13 cellular contexts compared by ENCODE assay signal in genomic region chr1:66214901-66215300, GRCh38.
DNase-seq lines count a peak whose midpoint lies in the region; ATAC-seq and TF ChIP-seq lines count a peak whose summit lies in the region.
"Had no signal": no experiment of that assay in that cellular context is flagged by ENCODE, and none has a peak within 500 bp of the region (broad histone marks: within the 10 kb centered on the region; RNA-seq: fewer than 3 reads in every experiment).

No MANE protein-coding gene starts in this region.

- H3K27me3 Mint-ChIP-seq in activated CD4-positive, alpha-beta memory T cell treated with anti-CD3 and anti-CD28 coated beads for 36 hours: no peaks in the 10 kb centered on the region
- H3K27me3 Mint-ChIP-seq in activated CD4-positive, alpha-beta memory T cell treated with anti-CD3 and anti-CD28 coated beads, Interleukin-2, amount 10 ng/mL, durations not matched to agents 7 days and 5 days: no peaks in the 10 kb centered on the region

- no peak overlapping the region for H3K27ac Mint-ChIP-seq in activated CD4-positive, alpha-beta memory T cell treated with anti-CD3 and anti-CD28 coated beads for 36 hours
- no peak overlapping the region for H3K27ac Mint-ChIP-seq in activated CD4-positive, alpha-beta memory T cell treated with anti-CD3 and anti-CD28 coated beads, Interleukin-2, amount 10 ng/mL, durations not matched to agents 7 days and 5 days
- H3K27ac Mint-ChIP-seq: IgD-negative memory B cell had no signal

- no peak overlapping the region for H3K4me3 Mint-ChIP-seq in activated CD4-positive, alpha-beta memory T cell treated with anti-CD3 and anti-CD28 coated beads for 36 hours
- no peak overlapping the region for H3K4me3 Mint-ChIP-seq in activated CD4-positive, alpha-beta memory T cell treated with anti-CD3 and anti-CD28 coated beads, Interleukin-2, amount 10 ng/mL, durations not matched to agents 7 days and 5 days
- H3K4me3 Mint-ChIP-seq: IgD-negative memory B cell had no signal

- POLR2A ChIA-PET in activated CD4-positive, alpha-beta memory T cell treated with anti-CD3 and anti-CD28 coated beads for 36 hours (lab: Charles Lee): no interaction called here
- POLR2A ChIA-PET in activated CD4-positive, alpha-beta memory T cell treated with anti-CD3 and anti-CD28 coated beads, Interleukin-2, amount 10 ng/mL, durations not matched to agents 7 days and 5 days (lab: Charles Lee): no interaction called here

- H3K4me3 ChIP-seq in fibroblast of pulmonary artery (replicated peaks; ENCODE audit: low read depth, low read length): no peak overlapping the region
- no peak overlapping the region for H3K4me3 ChIP-seq in gastroesophageal sphincter
- H3K4me3 ChIP-seq in suprapubic skin: no peak overlapping the region
- H3K4me3 ChIP-seq: colonic mucosa, ovary had no signal

- H3K4me1 Mint-ChIP-seq in activated CD4-positive, alpha-beta memory T cell treated with anti-CD3 and anti-CD28 coated beads for 36 hours (ENCODE audit: low read depth): peaks cover 10% of the 10 kb centered on the region
- peaks cover 10% of the 10 kb centered on the region for H3K4me1 Mint-ChIP-seq in activated CD4-positive, alpha-beta memory T cell treated with anti-CD3 and anti-CD28 coated beads, Interleukin-2, amount 10 ng/mL, durations not matched to agents 7 days and 5 days
- H3K4me1 Mint-ChIP-seq: IgD-negative memory B cell had no signal

- DNase-seq in activated CD4-positive, alpha-beta memory T cell treated with anti-CD3 and anti-CD28 coated beads for 36 hours: peak; percentile 33
- DNase-seq in activated CD4-positive, alpha-beta memory T cell treated with anti-CD3 and anti-CD28 coated beads, Interleukin-2, amount 10 ng/mL, durations not matched to agents 7 days and 5 days: no peak
- DNase-seq in NCI-H2029 (lab: John Stamatoyannopoulos, UW) (peak; percentile 40), fibroblast of pulmonary artery (ENCODE audit: low read depth) (peak; percentile 27), suprapubic skin (ENCODE audit: low spot score in 2 of 2) (no peak), left colon (no peak)
- DNase-seq: colonic mucosa, NCI-H774, ovary had no signal

- ATAC-seq in GM21515 (IDR thresholded peaks at IDR 0.05; ENCODE audit: unreplicated experiment) (peak; percentile 57), gastroesophageal sphincter (no peak), left colon (no peak)

- H3K27ac ChIP-seq in gastroesophageal sphincter: no peak overlapping the region
- no peak overlapping the region for H3K27ac ChIP-seq in suprapubic skin
- H3K27ac ChIP-seq: colonic mucosa, ovary, VCaP had no signal

- no peak for TF ChIP-seq POLR2A in gastroesophageal sphincter (IDR thresholded peaks at IDR 0.05)
- no peak for TF ChIP-seq POLR2A in suprapubic skin (IDR thresholded peaks at IDR 0.05)

- H3K9me3 Mint-ChIP-seq in activated CD4-positive, alpha-beta memory T cell treated with anti-CD3 and anti-CD28 coated beads for 36 hours: no peaks in the 10 kb centered on the region
- no peaks in the 10 kb centered on the region for H3K9me3 Mint-ChIP-seq in activated CD4-positive, alpha-beta memory T cell treated with anti-CD3 and anti-CD28 coated beads, Interleukin-2, amount 10 ng/mL, durations not matched to agents 7 days and 5 days

- H3K4me1 ChIP-seq in gastroesophageal sphincter: no peaks in the 10 kb centered on the region
- no peaks in the 10 kb centered on the region for H3K4me1 ChIP-seq in suprapubic skin
- H3K4me1 ChIP-seq: colonic mucosa had no signal

- TF ChIP-seq EP300 in gastroesophageal sphincter (IDR thresholded peaks at IDR 0.05): no peak
- TF ChIP-seq EP300 in suprapubic skin (IDR thresholded peaks at IDR 0.05): no peak

- H3K36me3 Mint-ChIP-seq in activated CD4-positive, alpha-beta memory T cell treated with anti-CD3 and anti-CD28 coated beads for 36 hours: no peaks in the 10 kb centered on the region
- H3K36me3 Mint-ChIP-seq in activated CD4-positive, alpha-beta memory T cell treated with anti-CD3 and anti-CD28 coated beads, Interleukin-2, amount 10 ng/mL, durations not matched to agents 7 days and 5 days (ENCODE audit: low read depth): no peaks in the 10 kb centered on the region

- H3K9me3 ChIP-seq in gastroesophageal sphincter (no peaks in the 10 kb centered on the region), suprapubic skin (no peaks in the 10 kb centered on the region)
- H3K9me3 ChIP-seq: colonic mucosa, ovary had no signal

- TF ChIP-seq CTCF in fibroblast of pulmonary artery (IDR thresholded peaks at IDR 0.05; ENCODE audit: low read length, missing control alignments) (no peak), gastroesophageal sphincter (IDR thresholded peaks at IDR 0.05) (no peak), suprapubic skin (IDR thresholded peaks at IDR 0.05) (no peak)

- H3K27me3 ChIP-seq in gastroesophageal sphincter (no peaks in the 10 kb centered on the region), suprapubic skin (no peaks in the 10 kb centered on the region)
- H3K27me3 ChIP-seq: colonic mucosa, ovary had no signal

- intact Hi-C loops in activated CD4-positive, alpha-beta memory T cell treated with anti-CD3 and anti-CD28 coated beads for 36 hours (cut with micrococcal nuclease): loop anchor here (2.0 kb wide), 2 partner anchors 28 to 32 kb away; no protein-coding TSS in a partner anchor
- intact Hi-C loops in left colon (cut with DNase I, micrococcal nuclease): no loop called here

- H3K36me3 ChIP-seq in gastroesophageal sphincter (no peaks in the 10 kb centered on the region), suprapubic skin (no peaks in the 10 kb centered on the region)
- H3K36me3 ChIP-seq: colonic mucosa, ovary had no signal

- CTCF ChIA-PET in activated CD4-positive, alpha-beta memory T cell treated with anti-CD3 and anti-CD28 coated beads for 36 hours (lab: Charles Lee): interaction anchor here (1.3 kb wide), 1 partner anchor 232 kb away, joined by 3 read pairs; no protein-coding TSS in a partner anchor
- CTCF ChIA-PET in activated CD4-positive, alpha-beta memory T cell treated with anti-CD3 and anti-CD28 coated beads, Interleukin-2, amount 10 ng/mL, durations not matched to agents 7 days and 5 days (lab: Charles Lee): no interaction called here

Comparison
In these comparisons a context has a peak if more than half of its experiments do, and no peak if none do; other contexts are left out.
1. DNase-seq: peak in activated CD4-positive, alpha-beta memory T cell treated with anti-CD3 and anti-CD28 coated beads for 36 hours (single experiment), NCI-H2029 (single experiment) and fibroblast of pulmonary artery (single experiment); none in activated CD4-positive, alpha-beta memory T cell treated with anti-CD3 and anti-CD28 coated beads, Interleukin-2, amount 10 ng/mL, durations not matched to agents 7 days and 5 days (single experiment), suprapubic skin (0 of 2) and left colon (0 of 2).